In genomic region chr2:25250331-25251031, GRCh38 we compare ENCODE assay signal across 10 cellular contexts.
DNase-seq lines count a peak whose midpoint lies in the region; ATAC-seq, FAIRE-seq and TF ChIP-seq lines count a peak whose summit lies in the region.
"Had no signal": no experiment of that assay in that cellular context is flagged by ENCODE, and none has a peak within 500 bp of the region (broad histone marks: within the 10 kb centered on the region; RNA-seq: fewer than 3 reads in every experiment).

No MANE protein-coding gene starts in this region.

- ATAC-seq in HepG2 = no peak
- no peak for ATAC-seq in right lobe of liver
- no peak for ATAC-seq in activated naive CD8-positive, alpha-beta T cell treated with anti-CD3 and anti-CD28 coated beads, Interleukin-2, amount 10 ng/mL, durations not matched to agents 7 days and 5 days (ENCODE audit: low read depth)

- TF ChIP-seq POLR2A in HepG2 (IDR thresholded peaks at IDR 0.05; ENCODE audit: insufficient read depth in 1 of 2, low read depth in 2 of 2, low read length in 2 of 2) (no peak), right lobe of liver (IDR thresholded peaks at IDR 0.05) (no peak), transverse colon (IDR thresholded peaks at IDR 0.05) (no peak)

- no peak for TF ChIP-seq RAD21 in HepG2 (CRISPR knock-in tag; IDR thresholded peaks at IDR 0.05)

- H3K36me3 ChIP-seq in HepG2 (replicated peaks in 1 of 2; ENCODE audit: control insufficient read depth in 1 of 2, insufficient read depth in 2 of 2, low read length in 2 of 2) (peaks cover 15 to 26% of the 10 kb centered on the region in 2 experiments), right lobe of liver (peaks cover 0 to 23% (median 10%) of the 10 kb centered on the region in 4 donors), transverse colon (peaks cover 0 to 20% (median 9%) of the 10 kb centered on the region in 4 donors)

- CTCF ChIA-PET in HepG2 (lab: Yijun Ruan, JAX; ENCODE audit: low intra/inter-chr PET ratio, low total read pairs) = no interaction called here

- intact Hi-C loops in HepG2 (cut with micrococcal nuclease; ENCODE audit: unreplicated experiment) (no loop called here), right lobe of liver (cut with DNase I) (no loop called here), transverse colon (cut with DNase I; ENCODE audit: low total_unique reads) (no loop called here)

- TF ChIP-seq EP300 in HepG2 (IDR thresholded peaks at IDR 0.05; ENCODE audit: low read depth in 2 of 2, low read length in 2 of 2) (no peak), HepG2 (CRISPR knock-in tag; IDR thresholded peaks at IDR 0.05; ENCODE audit: borderline replicate concordance) (no peak), transverse colon (IDR thresholded peaks at IDR 0.05; ENCODE audit: low read depth) (no peak)

- H3K4me2 ChIP-seq in HepG2 (ENCODE audit: low read depth, low read length) = peak overlapping the region; percentile 97

- H3K4me1 ChIP-seq in HepG2 (ENCODE audit: insufficient read depth, low read length) (peaks cover 46% of the 10 kb centered on the region), right lobe of liver (peaks cover 0 to 6% (median 2%) of the 10 kb centered on the region in 4 donors), transverse colon (peaks cover 0 to 21% (median 17%) of the 10 kb centered on the region in 4 donors)
- H3K4me1 ChIP-seq: parathyroid adenoma had no signal

- peaks cover 27% of the 10 kb centered on the region for H3K79me2 ChIP-seq in HepG2 (ENCODE audit: insufficient read depth, low read length)
- H3K79me2 ChIP-seq: parathyroid adenoma had no signal

- POLR2A ChIA-PET in HepG2 (lab: Yijun Ruan, JAX) = interaction anchor here (0.9 to 3.6 kb wide), 4 partner anchors 11 to 36 kb away, joined by 3 to 17 read pairs (median 7); no protein-coding TSS in a partner anchor
- POLR2A ChIA-PET in activated naive CD8-positive, alpha-beta T cell treated with anti-CD3 and anti-CD28 coated beads, Interleukin-2, amount 10 ng/mL, durations not matched to agents 7 days and 5 days (lab: Charles Lee) = interaction anchor here (0.9 to 3.6 kb wide), 4 partner anchors 8 to 64 kb away, joined by 3 to 14 read pairs (median 7); no protein-coding TSS in a partner anchor

- H3K9ac ChIP-seq in HepG2 (ENCODE audit: insufficient read depth, low read depth, low read length) = peak overlapping the region; percentile 33
- H3K9ac ChIP-seq: parathyroid adenoma had no signal

- H3K27ac Mint-ChIP-seq in activated naive CD8-positive, alpha-beta T cell treated with anti-CD3 and anti-CD28 coated beads, Interleukin-2, amount 10 ng/mL, durations not matched to agents 7 days and 5 days = peak overlapping the region; percentile 84
- H3K27ac Mint-ChIP-seq in type B pancreatic cell = peak overlapping the region; percentile 73

- H3K36me3 Mint-ChIP-seq in activated naive CD8-positive, alpha-beta T cell treated with anti-CD3 and anti-CD28 coated beads, Interleukin-2, amount 10 ng/mL, durations not matched to agents 7 days and 5 days = peaks cover 28% of the 10 kb centered on the region
- peaks cover 33% of the 10 kb centered on the region for H3K36me3 Mint-ChIP-seq in type B pancreatic cell

- no peak for FAIRE-seq in HepG2 (lab: Jason Lieb, UNC)

- TSS peak; percentile 50 for BruUV-seq in HepG2 (replicated peaks; lab: Mats Ljungman, UMichigan)

- peak overlapping the region; percentile 87 for H3K4me3 Mint-ChIP-seq in activated naive CD8-positive, alpha-beta T cell treated with anti-CD3 and anti-CD28 coated beads, Interleukin-2, amount 10 ng/mL, durations not matched to agents 7 days and 5 days
- H3K4me3 Mint-ChIP-seq in type B pancreatic cell = peak overlapping the region; percentile 91

- H2AFZ ChIP-seq in HepG2 (ENCODE audit: low read length) = no peak overlapping the region
- H2AFZ ChIP-seq: parathyroid adenoma had no signal

- in situ Hi-C loops in HepG2 (cut with HindIII; ENCODE audit: extremely low pct_ligation_motif_present, low pct_unique_long_range_greater_than_20kb) = no loop called here
- in situ Hi-C loops in transverse colon (cut with MboI; ENCODE audit: low pct_ligation_motif_present in 1 of 4, low pct_unique_long_range_greater_than_20kb in 1 of 4, low sequenced_read_pairs in 3 of 4) = no loop called here

- 82% methylated on average over 27 of the region's 27 CpGs for WGBS in HepG2 (ENCODE audit: low lambda C conversion rate)
- 84% methylated on average over 15 of the region's 27 CpGs for WGBS in right lobe of liver (ENCODE audit: insufficient coverage, low coverage, low lambda C conversion rate, missing lambda C conversion rate)
- 82 to 98% methylated on average over 6 to 26 of the region's 27 CpGs for WGBS in transverse colon (ENCODE audit: low coverage in 1 of 2), 2 donors

- no peaks in the 10 kb centered on the region for H4K20me1 ChIP-seq in HepG2 (ENCODE audit: insufficient read depth, low read length)

- TF ChIP-seq CTCF in HepG2 (CRISPR knock-in tag; IDR thresholded peaks at IDR 0.05) = no peak
- TF ChIP-seq CTCF in right lobe of liver (IDR thresholded peaks at IDR 0.05) = no peak
- TF ChIP-seq CTCF in type B pancreatic cell (conservative IDR thresholded peaks at IDR 0.05) = no peak
- TF ChIP-seq CTCF in transverse colon (IDR thresholded peaks at IDR 0.05) = no peak

- H3K9me3 ChIP-seq in HepG2 (ENCODE audit: low read length) = no peaks in the 10 kb centered on the region
- H3K9me3 ChIP-seq in right lobe of liver = no peaks in the 10 kb centered on the region
- H3K9me3 ChIP-seq in transverse colon = no peaks in the 10 kb centered on the region

- no peak for DNase-seq in HepG2 (ENCODE audit: low spot score)
- no peak for DNase-seq in right lobe of liver
- DNase-seq in activated naive CD8-positive, alpha-beta T cell treated with anti-CD3 and anti-CD28 coated beads, Interleukin-2, amount 10 ng/mL, durations not matched to agents 7 days and 5 days = peak; percentile 48
- peak; percentile 82 for DNase-seq in kidney glomerular epithelial cell (lab: John Stamatoyannopoulos, UW)
- DNase-seq in type B pancreatic cell (ENCODE audit: extremely low spot score, unreplicated experiment) = no peak
- no peak for DNase-seq in SKM-1 treated with dmso at 0.1 percent for 144 hours (lab: John Stamatoyannopoulos, UW; ENCODE audit: unreplicated experiment)
- DNase-seq in NCI-H1930 (lab: John Stamatoyannopoulos, UW) = no peak
- no peak for DNase-seq in transverse colon
- DNase-seq: GF-D8 had no signal

- H3K27me3 Mint-ChIP-seq in activated naive CD8-positive, alpha-beta T cell treated with anti-CD3 and anti-CD28 coated beads, Interleukin-2, amount 10 ng/mL, durations not matched to agents 7 days and 5 days = no peaks in the 10 kb centered on the region
- no peaks in the 10 kb centered on the region for H3K27me3 Mint-ChIP-seq in type B pancreatic cell

- peak overlapping the region; percentile 19 for H3K27ac ChIP-seq in HepG2 (ENCODE audit: extremely low read length, insufficient read depth, low read length)
- no peak overlapping the region for H3K27ac ChIP-seq in right lobe of liver
- peak overlapping the region in 1 of 4 donors; percentile 88 for H3K27ac ChIP-seq in transverse colon
- H3K27ac ChIP-seq: parathyroid adenoma had no signal

- H3K27me3 ChIP-seq in HepG2 (ENCODE audit: control insufficient read depth in 1 of 2, insufficient read depth in 2 of 2, low read length in 2 of 2) (no peaks in the 10 kb centered on the region), right lobe of liver (no peaks in the 10 kb centered on the region), transverse colon (no peaks in the 10 kb centered on the region)

- peaks cover 25% of the 10 kb centered on the region for H3K4me1 Mint-ChIP-seq in activated naive CD8-positive, alpha-beta T cell treated with anti-CD3 and anti-CD28 coated beads, Interleukin-2, amount 10 ng/mL, durations not matched to agents 7 days and 5 days
- peaks cover 35% of the 10 kb centered on the region for H3K4me1 Mint-ChIP-seq in type B pancreatic cell (ENCODE audit: unreplicated experiment)

- H3K9me3 Mint-ChIP-seq in activated naive CD8-positive, alpha-beta T cell treated with anti-CD3 and anti-CD28 coated beads, Interleukin-2, amount 10 ng/mL, durations not matched to agents 7 days and 5 days = no peaks in the 10 kb centered on the region
- no peaks in the 10 kb centered on the region for H3K9me3 Mint-ChIP-seq in type B pancreatic cell

- H3K4me3 ChIP-seq in HepG2 (replicated peaks in 1 of 3; ENCODE audit: insufficient read depth in 1 of 3, low read depth in 2 of 3, low read length in 3 of 3) = peak overlapping the region; percentile 22 to 87 (median 67); a peak in 5 of 6 replicates
- H3K4me3 ChIP-seq in right lobe of liver = no peak overlapping the region
- H3K4me3 ChIP-seq in transverse colon = no peak overlapping the region

TF ChIP-seq in HepG2, 621 proteins besides CTCF, POLR2A, EP300 and RAD21 (continues in another document):
- TF ChIP-seq FOXO1 (CRISPR knock-in tag; IDR thresholded peaks at IDR 0.05) (peak; percentile 17; the same call in 1 of the 2 replicates), RFX1 (IDR thresholded peaks at IDR 0.05) (no peak), ZBTB4 (CRISPR knock-in tag; IDR thresholded peaks at IDR 0.05; ENCODE audit: borderline replicate concordance) (peak; percentile 84; the same call in 1 of the 2 replicates), HIVEP1 (CRISPR knock-in tag; IDR thresholded peaks at IDR 0.05) (0 out of 2 replicates have a peak, but pooled peaks have one; percentile 32)

Comparison
In these comparisons a context has a peak if more than half of its experiments do, and no peak if none do; other contexts are left out.
1. H3K4me3 ChIP-seq: peak in HepG2 (3 of 3); none in right lobe of liver (0 of 3) and transverse colon (0 of 4).
2. DNase-seq: peak in activated naive CD8-positive, alpha-beta T cell treated with anti-CD3 and anti-CD28 coated beads, Interleukin-2, amount 10 ng/mL, durations not matched to agents 7 days and 5 days (single experiment) and kidney glomerular epithelial cell (single experiment); none in HepG2 (single experiment), right lobe of liver (0 of 3), type B pancreatic cell (single experiment), SKM-1 treated with dmso at 0.1 percent for 144 hours (single experiment), NCI-H1930 (0 of 2) and transverse colon (single experiment).